Comparison of ENCODE assay signal across 24 cellular contexts in genomic region chr2:213175673-213176247, GRCh38. TPM values are rescaled to one million over a fixed set of nuclear protein-coding genes. Genes with fewer than 3 reads are reported as not detected.
DNase-seq lines count a peak whose midpoint lies in the region; ATAC-seq and TF ChIP-seq lines count a peak whose summit lies in the region.
"Had no signal": no experiment of that assay in that cellular context is flagged by ENCODE, and none has a peak within 500 bp of the region (broad histone marks: within the 10 kb centered on the region; RNA-seq: fewer than 3 reads in every experiment).

No MANE protein-coding gene starts in this region.

- no peak for ATAC-seq in naive thymus-derived CD8-positive, alpha-beta T cell
- ATAC-seq: HepG2, K562 had no signal

- H3K56ac ChIP-seq in mesendoderm (ENCODE audit: low read length) = no peak overlapping the region

- H3K79me1 ChIP-seq in mesendoderm (ENCODE audit: low read length) = no peaks in the 10 kb centered on the region

- no peak overlapping the region for H4K5ac ChIP-seq in mesendoderm (ENCODE audit: low read length)

- H2AFZ ChIP-seq in OCI-LY1 (ENCODE audit: low read length) = peak overlapping the region; percentile 26; the same call in 1 of the 2 replicates

- H3K36me3 ChIP-seq in OCI-LY1 (ENCODE audit: insufficient read depth, low read length) (0 out of 2 replicates have a peak, but pooled peaks cover 2% of the 10 kb centered on the region), mesendoderm (ENCODE audit: control insufficient read depth, insufficient read depth, low read length) (no peaks in the 10 kb centered on the region)
- H3K36me3 ChIP-seq: BLaER1 treated with 17β-estradiol and CSF1 and Interleukin-3, amounts not matched to agents 10 nM and 100 nM had no signal

- no peak overlapping the region for H3K4ac ChIP-seq in mesendoderm (ENCODE audit: low read depth, low read length)

- H4K20me1 ChIP-seq in OCI-LY1 (ENCODE audit: insufficient read depth, low read length) = no peaks in the 10 kb centered on the region
- H4K20me1 ChIP-seq: BLaER1 treated with 17β-estradiol and CSF1 and Interleukin-3, amounts not matched to agents 10 nM and 100 nM had no signal

- POLR2A ChIA-PET in naive thymus-derived CD8-positive, alpha-beta T cell (lab: Charles Lee) = no interaction called here

- no peak overlapping the region for H2BK5ac ChIP-seq in mesendoderm (ENCODE audit: low read length)

- TF ChIP-seq CTCF in OCI-LY1 (IDR thresholded peaks at IDR 0.05; ENCODE audit: low read length) = no peak

- H3K36me3 Mint-ChIP-seq in naive thymus-derived CD8-positive, alpha-beta T cell = no peaks in the 10 kb centered on the region
- H3K36me3 Mint-ChIP-seq: CD8-positive, alpha-beta memory T cell had no signal

- no peaks in the 10 kb centered on the region; the same call in 1 of the 2 replicates for H3F3A ChIP-seq in OCI-LY1 (ENCODE audit: insufficient read depth, low read length)

- H3K79me2 ChIP-seq in OCI-LY1 (ENCODE audit: insufficient read depth, low read length) = no peaks in the 10 kb centered on the region
- no peaks in the 10 kb centered on the region for H3K79me2 ChIP-seq in mesendoderm (ENCODE audit: control insufficient read depth, insufficient read depth, low read length)

- peaks cover 0 to 3% (median 0%) of the 10 kb centered on the region in 5 donors for H3K27me3 Mint-ChIP-seq in naive thymus-derived CD8-positive, alpha-beta T cell
- H3K27me3 Mint-ChIP-seq: CD8-positive, alpha-beta memory T cell had no signal

- H4K8ac ChIP-seq in mesendoderm (ENCODE audit: low read depth, low read length) = no peak overlapping the region

- no peak overlapping the region for H3K27ac Mint-ChIP-seq in naive thymus-derived CD8-positive, alpha-beta T cell
- H3K27ac Mint-ChIP-seq: CD8-positive, alpha-beta memory T cell had no signal

- H2BK15ac ChIP-seq in mesendoderm (replicated peaks; ENCODE audit: low read depth) = no peak overlapping the region

- H3K23ac ChIP-seq in mesendoderm (ENCODE audit: low read length) = no peak overlapping the region

- H3K4me2 ChIP-seq in OCI-LY1 (ENCODE audit: low read length) = no peak overlapping the region
- no peak overlapping the region for H3K4me2 ChIP-seq in mesendoderm (ENCODE audit: low read length)
- H3K4me2 ChIP-seq: BLaER1 treated with 17β-estradiol and CSF1 and Interleukin-3, amounts not matched to agents 10 nM and 100 nM had no signal

- H3K18ac ChIP-seq in mesendoderm (ENCODE audit: low read length) = no peak overlapping the region

- H3K9ac ChIP-seq in OCI-LY1 (ENCODE audit: low read length) (no peak overlapping the region), mesendoderm (ENCODE audit: low read length) (no peak overlapping the region)
- H3K9ac ChIP-seq: BLaER1 treated with 17β-estradiol and CSF1 and Interleukin-3, amounts not matched to agents 10 nM and 100 nM had no signal

- WGBS in mesendoderm (ENCODE audit: extremely low coverage, insufficient coverage, low lambda C conversion rate) = no CpG with 5 or more reads among the region's 1 CpG

- peaks cover 8% of the 10 kb centered on the region; the same call in 1 of the 2 replicates for H3K9me3 ChIP-seq in OCI-LY1 (ENCODE audit: low read length)

- no peaks in the 10 kb centered on the region for H3K9me2 ChIP-seq in OCI-LY1 (ENCODE audit: low read depth, low read length)

- H3K4me1 Mint-ChIP-seq in naive thymus-derived CD8-positive, alpha-beta T cell = peaks cover 0 to 3% (median 0%) of the 10 kb centered on the region in 4 donors
- H3K4me1 Mint-ChIP-seq: CD8-positive, alpha-beta memory T cell had no signal

- DNase-seq in SIG-M5 treated with dmso at 0.1 percent for 504 hours (lab: John Stamatoyannopoulos, UW; ENCODE audit: unreplicated experiment) (peak; percentile 48), SIG-M5 (lab: John Stamatoyannopoulos, UW) (no peak), mesendoderm (peak; percentile 26), retina (no peak), OCI-M1 (lab: John Stamatoyannopoulos, UW) (no peak), DMS79 treated with DMSO at 0.1 percent for 48 hours (lab: John Stamatoyannopoulos, UW) (no peak)
- no peak for DNase-seq in naive thymus-derived CD8-positive, alpha-beta T cell
- DNase-seq: ACHN; CD8-positive, alpha-beta memory T cell; MV-4-11; NCI-H1694; NCI-H2081; NCI-H2171; NCI-H524 treated with DMSO at 0.1 percent for 48 hours; NCI-H82; Right ventricle myocardium superior; SW 1271 had no signal

- peaks cover 35% of the 10 kb centered on the region for H3K4me1 ChIP-seq in OCI-LY1 (ENCODE audit: insufficient read depth, low read length, severe bottlenecking)
- H3K4me1 ChIP-seq in mesendoderm (ENCODE audit: control insufficient read depth, low read depth, low read length) = no peaks in the 10 kb centered on the region

- no peaks in the 10 kb centered on the region for H3K27me3 ChIP-seq in OCI-LY1 (ENCODE audit: insufficient read depth, low read length)
- H3K27me3 ChIP-seq in mesendoderm (ENCODE audit: insufficient read depth, low read length, poor library complexity) = no peaks in the 10 kb centered on the region
- H3K27me3 ChIP-seq: BLaER1 treated with 17β-estradiol and CSF1 and Interleukin-3, amounts not matched to agents 10 nM and 100 nM had no signal

- no peak overlapping the region for H2AK5ac ChIP-seq in mesendoderm (ENCODE audit: low read length)

- H3K27ac ChIP-seq in OCI-LY1 (ENCODE audit: low read depth, low read length, poor library complexity, severe bottlenecking) (no peak overlapping the region), mesendoderm (ENCODE audit: low read depth, low read length) (no peak overlapping the region)
- H3K27ac ChIP-seq: 22Rv1; BLaER1 treated with 17β-estradiol and CSF1 and Interleukin-3, amounts not matched to agents 10 nM and 100 nM; HL-60; SK-N-MC had no signal

- no peak overlapping the region for H3K4me3 Mint-ChIP-seq in naive thymus-derived CD8-positive, alpha-beta T cell
- H3K4me3 Mint-ChIP-seq: CD8-positive, alpha-beta memory T cell had no signal

- H3K4me3 ChIP-seq in OCI-LY1 (ENCODE audit: low read depth, low read length, poor library complexity, severe bottlenecking) (no peak overlapping the region), mesendoderm (ENCODE audit: low read length) (no peak overlapping the region)
- H3K4me3 ChIP-seq: BLaER1 treated with 17β-estradiol and CSF1 and Interleukin-3, amounts not matched to agents 10 nM and 100 nM; K562; SK-N-MC had no signal

- H2BK120ac ChIP-seq in mesendoderm (ENCODE audit: low read depth, low read length) = no peak overlapping the region

- peaks cover 0 to 6% (median 0%) of the 10 kb centered on the region in 9 donors for H3K9me3 Mint-ChIP-seq in naive thymus-derived CD8-positive, alpha-beta T cell
- H3K9me3 Mint-ChIP-seq: CD8-positive, alpha-beta memory T cell had no signal

RNA-seq across cellular contexts. Expression of gene IKZF2, which starts 24.3 kb away (rescaled TPM):
- polyA plus RNA-seq in mesendoderm (2013, experiment 1 of 2) = 1.1 TPM
- 1.0 TPM for polyA plus RNA-seq in mesendoderm (2013, experiment 2 of 2)
- total RNA-seq in naive thymus-derived CD8-positive, alpha-beta T cell = 10 to 100 TPM; 18.9 to 21.1 TPM
- 1 to 10 TPM in 2 of 3 donors, under 1 TPM in 1; 0.85 to 2.9 (median 2.1) TPM for polyA plus RNA-seq in naive thymus-derived CD8-positive, alpha-beta T cell

Comparison
In these comparisons a context has a peak if more than half of its experiments do, and no peak if none do; other contexts are left out.
1. DNase-seq: peak in SIG-M5 treated with dmso at 0.1 percent for 504 hours (single experiment) and mesendoderm (single experiment); none in SIG-M5 (single experiment), retina (single experiment), OCI-M1 (single experiment), naive thymus-derived CD8-positive, alpha-beta T cell (0 of 10) and DMS79 treated with DMSO at 0.1 percent for 48 hours (single experiment).